In the genomic region with DNA sequence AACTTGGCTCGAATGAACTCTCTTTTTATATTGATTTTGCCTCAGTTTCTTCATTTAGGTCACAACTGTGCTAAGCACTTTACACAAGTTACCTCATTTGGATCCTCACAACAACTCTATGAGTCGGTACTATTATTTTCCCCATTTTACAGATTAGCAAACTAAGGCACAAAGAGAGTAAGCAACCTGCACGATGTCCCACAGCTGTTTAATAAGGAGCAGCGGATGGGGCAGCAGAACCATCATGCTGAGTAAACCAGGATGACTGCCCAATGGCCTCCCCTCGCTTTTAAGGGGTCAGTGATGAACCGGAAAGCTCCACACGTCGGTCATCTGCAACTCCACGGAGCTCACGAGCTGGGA, we compare ENCODE assay signal across 1 cellular context.
TF ChIP-seq lines count a peak whose summit lies in the region.

No MANE protein-coding gene starts in this region.

TF ChIP-seq in HEK293, 187 proteins besides CTCF, POLR2A, EP300 and RAD21 (continued from another document):
- TF ChIP-seq MZF1 (tag by site-specific recombination; IDR thresholded peaks at IDR 0.05; ENCODE audit: borderline replicate concordance) (0 out of 2 replicates have a peak, but pooled peaks have one; percentile 8), ZFP37 (tag by site-specific recombination; IDR thresholded peaks at IDR 0.05) (no peak), ZNF626 (tag by site-specific recombination; IDR thresholded peaks at IDR 0.05) (no peak), ZNF701 (tag by site-specific recombination; IDR thresholded peaks at IDR 0.05) (no peak), ZBTB8A (tag by site-specific recombination; IDR thresholded peaks at IDR 0.05) (no peak), KLF8 (tag by site-specific recombination; IDR thresholded peaks at IDR 0.05) (no peak), ATF2 (tag by site-specific recombination; IDR thresholded peaks at IDR 0.05; ENCODE audit: low read depth) (no peak), ZNF580 (tag by site-specific recombination; IDR thresholded peaks at IDR 0.05) (peak; percentile 54; the same call in 1 of the 2 replicates), ZEB2 (tag by site-specific recombination; IDR thresholded peaks at IDR 0.05) (no peak), ZNF529 (tag by site-specific recombination; IDR thresholded peaks at IDR 0.05; ENCODE audit: insufficient replicate concordance) (no peak), ZNF292 (tag by site-specific recombination; IDR thresholded peaks at IDR 0.05; ENCODE audit: borderline replicate concordance, low read depth) (no peak), ZNF560 (tag by site-specific recombination; IDR thresholded peaks at IDR 0.05; ENCODE audit: borderline replicate concordance) (no peak)
- TF ChIP-seq, protein P1, sequence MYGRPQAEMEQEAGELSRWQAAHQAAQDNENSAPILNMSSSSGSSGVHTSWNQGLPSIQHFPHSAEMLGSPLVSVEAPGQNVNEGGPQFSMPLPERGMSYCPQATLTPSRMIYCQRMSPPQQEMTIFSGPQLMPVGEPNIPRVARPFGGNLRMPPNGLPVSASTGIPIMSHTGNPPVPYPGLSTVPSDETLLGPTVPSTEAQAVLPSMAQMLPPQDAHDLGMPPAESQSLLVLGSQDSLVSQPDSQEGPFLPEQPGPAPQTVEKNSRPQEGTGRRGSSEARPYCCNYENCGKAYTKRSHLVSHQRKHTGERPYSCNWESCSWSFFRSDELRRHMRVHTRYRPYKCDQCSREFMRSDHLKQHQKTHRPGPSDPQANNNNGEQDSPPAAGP (tag by site-specific recombination; IDR thresholded peaks at IDR 0.05), result no peak
- TF ChIP-seq, protein P2, sequence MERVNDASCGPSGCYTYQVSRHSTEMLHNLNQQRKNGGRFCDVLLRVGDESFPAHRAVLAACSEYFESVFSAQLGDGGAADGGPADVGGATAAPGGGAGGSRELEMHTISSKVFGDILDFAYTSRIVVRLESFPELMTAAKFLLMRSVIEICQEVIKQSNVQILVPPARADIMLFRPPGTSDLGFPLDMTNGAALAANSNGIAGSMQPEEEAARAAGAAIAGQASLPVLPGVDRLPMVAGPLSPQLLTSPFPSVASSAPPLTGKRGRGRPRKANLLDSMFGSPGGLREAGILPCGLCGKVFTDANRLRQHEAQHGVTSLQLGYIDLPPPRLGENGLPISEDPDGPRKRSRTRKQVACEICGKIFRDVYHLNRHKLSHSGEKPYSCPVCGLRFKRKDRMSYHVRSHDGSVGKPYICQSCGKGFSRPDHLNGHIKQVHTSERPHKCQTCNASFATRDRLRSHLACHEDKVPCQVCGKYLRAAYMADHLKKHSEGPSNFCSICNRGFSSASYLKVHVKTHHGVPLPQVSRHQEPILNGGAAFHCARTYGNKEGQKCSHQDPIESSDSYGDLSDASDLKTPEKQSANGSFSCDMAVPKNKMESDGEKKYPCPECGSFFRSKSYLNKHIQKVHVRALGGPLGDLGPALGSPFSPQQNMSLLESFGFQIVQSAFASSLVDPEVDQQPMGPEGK (tag by site-specific recombination; IDR thresholded peaks at IDR 0.05), result no peak
